Comparison of ENCODE assay signal across 10 cellular contexts in the genomic region with DNA sequence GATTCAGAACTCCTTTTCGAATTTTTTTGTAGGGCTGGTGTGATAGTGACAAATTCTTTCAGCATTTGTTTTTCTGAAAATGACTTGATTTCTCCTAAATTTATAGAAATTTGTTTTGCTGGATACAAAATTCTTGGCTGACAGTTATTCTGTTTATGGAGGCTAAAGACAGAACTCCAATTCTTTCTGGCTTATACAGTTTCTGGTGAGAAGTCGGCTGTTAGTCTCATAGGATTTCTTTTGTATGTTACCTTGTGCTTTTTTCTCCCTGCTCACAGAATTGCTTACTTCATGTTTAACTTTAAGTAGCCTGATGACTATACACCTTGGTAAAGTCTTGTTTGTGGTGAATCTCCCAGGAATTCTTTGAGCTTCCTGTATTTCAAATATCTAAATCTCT.
"Had no signal": no experiment of that assay in that cellular context is flagged by ENCODE, and none has a peak within 500 bp of the region (broad histone marks: within the 10 kb centered on the region; RNA-seq: fewer than 3 reads in every experiment).

No MANE protein-coding gene starts in this region.

- H3K4me1 Mint-ChIP-seq: GM23338, H9 had no signal

- H3K4me2 ChIP-seq: GM23338 had no signal

- H2AFZ ChIP-seq: GM23338 had no signal

- H3K4me3 Mint-ChIP-seq: GM23338, H9, HFFc6 had no signal

- DNase-seq: H9, HCEC 1CT, HFFc6, IMR-90, KG1 had no signal

- ATAC-seq: GM23338, K562 had no signal

- H3K27ac ChIP-seq: HL-60 had no signal

- H3K4me3 ChIP-seq: GM23338, K562 had no signal

- H3K27ac Mint-ChIP-seq: GM23338, H9, HFFc6 had no signal

- FAIRE-seq: H1, H54, K562 had no signal
